In the genomic region with DNA sequence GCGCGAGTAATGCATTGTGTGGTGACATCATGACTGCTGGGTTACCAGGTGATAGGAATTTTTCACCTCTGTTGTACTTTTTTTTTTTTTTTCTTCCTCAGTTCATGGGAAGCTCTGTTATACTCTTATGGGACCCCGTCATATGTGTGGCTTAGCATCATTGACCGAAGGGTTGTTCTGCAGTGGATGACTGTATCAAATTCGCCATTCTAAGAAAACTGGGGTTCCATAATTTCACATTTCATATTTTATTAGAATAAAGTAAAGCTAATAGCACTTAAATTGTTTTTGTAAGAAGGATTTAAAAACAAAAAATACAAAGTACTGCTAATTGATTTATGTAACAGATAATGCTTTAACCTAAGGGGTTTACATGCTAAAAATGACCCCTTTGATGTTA, we compare ENCODE assay signal across 18 cellular contexts.
"Had no signal": no experiment of that assay in that cellular context is flagged by ENCODE, and none has a peak within 500 bp of the region (broad histone marks: within the 10 kb centered on the region; RNA-seq: fewer than 3 reads in every experiment).

No MANE protein-coding gene starts in this region.

- DNase-seq: Karpas-422, KG1, MM.1S, NCI-H1092 treated with DMSO at 0.1 percent for 48 hours, NCI-H1436, NCI-H187, NCI-H2029, NCI-H2081 treated with DMSO at 0.1 percent for 48 hours, NCI-H2171, NCI-H226, NCI-H446, NCI-H510A, NCI-H524 treated with DMSO at 0.1 percent for 48 hours, NCI-H69, NCI-H774, Right ventricle myocardium superior, RPMI8226, SIG-M5 had no signal
